Comparison of ENCODE assay signal across 36 cellular contexts in genomic region chr19:18114483-18114882, GRCh38. TPM values are rescaled to one million over a fixed set of nuclear protein-coding genes. Genes with fewer than 3 reads are reported as not detected.
"Had no signal": no experiment of that assay in that cellular context is flagged by ENCODE, and none has a peak within 500 bp of the region (broad histone marks: within the 10 kb centered on the region; RNA-seq: fewer than 3 reads in every experiment).

No MANE protein-coding gene starts in this region.

- H3K27me3 Mint-ChIP-seq: activated B cell treated with CpG ODN at 0.5 μM for 24 hours; activated CD8-positive, alpha-beta T cell treated with anti-CD3 and anti-CD28 coated beads for 36 hours; activated naive CD8-positive, alpha-beta T cell treated with anti-CD3 and anti-CD28 coated beads for 36 hours; activated T-helper 17 cell treated with anti-CD3 and anti-CD28 coated beads, Interleukin-2, amount 50 U/mL, for 72 hours had no signal

- H3K4me3 Mint-ChIP-seq: activated B cell treated with CpG ODN at 0.5 μM for 24 hours; activated CD8-positive, alpha-beta T cell treated with anti-CD3 and anti-CD28 coated beads for 36 hours; activated naive CD8-positive, alpha-beta T cell treated with anti-CD3 and anti-CD28 coated beads for 36 hours; activated T-cell treated with anti-CD3 and anti-CD28 coated beads, Interleukin-2, amount 50 U/mL, for 72 hours; activated T-helper 17 cell treated with anti-CD3 and anti-CD28 coated beads, Interleukin-2, amount 50 U/mL, for 72 hours had no signal

- H3K27me3 ChIP-seq: ascending aorta, cardiac muscle cell, Peyer's patch had no signal

- H3K27ac Mint-ChIP-seq: activated B cell treated with CpG ODN at 0.5 μM for 24 hours; activated CD8-positive, alpha-beta T cell treated with anti-CD3 and anti-CD28 coated beads for 36 hours; activated naive CD8-positive, alpha-beta T cell treated with anti-CD3 and anti-CD28 coated beads for 36 hours; activated T-cell treated with anti-CD3 and anti-CD28 coated beads, Interleukin-2, amount 50 U/mL, for 72 hours; activated T-helper 17 cell treated with anti-CD3 and anti-CD28 coated beads, Interleukin-2, amount 50 U/mL, for 72 hours had no signal

- H3K9me3 Mint-ChIP-seq: activated B cell treated with CpG ODN at 0.5 μM for 24 hours; activated CD8-positive, alpha-beta T cell treated with anti-CD3 and anti-CD28 coated beads for 36 hours; activated naive CD8-positive, alpha-beta T cell treated with anti-CD3 and anti-CD28 coated beads for 36 hours; activated T-cell treated with anti-CD3 and anti-CD28 coated beads, Interleukin-2, amount 50 U/mL, for 72 hours; activated T-helper 17 cell treated with anti-CD3 and anti-CD28 coated beads, Interleukin-2, amount 50 U/mL, for 72 hours had no signal

- ATAC-seq: activated CD8-positive, alpha-beta T cell treated with anti-CD3 and anti-CD28 coated beads for 36 hours; activated T-cell treated with anti-CD3 and anti-CD28 coated beads, Interleukin-2, amount 50 U/mL, for 72 hours; activated T-helper 17 cell treated with anti-CD3 and anti-CD28 coated beads, Interleukin-2, amount 50 U/mL, for 72 hours; PC-3 had no signal

- H3K9me3 ChIP-seq: ascending aorta, Peyer's patch had no signal

- H3K27ac ChIP-seq: ascending aorta, cardiac muscle cell, Peyer's patch, VCaP had no signal

- DNase-seq: activated B cell treated with CpG ODN at 0.5 μM for 24 hours; activated CD4-positive, alpha-beta T cell treated with anti-CD3 and anti-CD28 coated beads for 48 hours; activated CD4-positive, alpha-beta T cell treated with anti-CD3 and anti-CD28 coated beads, Interleukin-2, amount 50 U/mL, for 4 hours; activated CD4-positive, CD25-positive, alpha-beta regulatory T cell treated with anti-CD3 and anti-CD28 coated beads, Interleukin-2, amount 50 U/mL, for 72 hours; activated CD8-positive, alpha-beta T cell treated with anti-CD3 and anti-CD28 coated beads for 36 hours; activated effector memory CD4-positive, alpha-beta T cell treated with anti-CD3 and anti-CD28 coated beads, Interleukin-2, amount 50 U/mL, for 16 hours; activated naive CD4-positive, alpha-beta T cell; activated naive CD4-positive, alpha-beta T cell treated with anti-CD3 and anti-CD28 coated beads, Interleukin-2, amount 50 U/mL, for 16 hours; activated naive CD8-positive, alpha-beta T cell treated with anti-CD3 and anti-CD28 coated beads for 36 hours; activated T-cell treated with anti-CD3 and anti-CD28 coated beads, Interleukin-2, amount 50 U/mL, for 1 hour; activated T-cell treated with anti-CD3 and anti-CD28 coated beads, Interleukin-2, amount 50 U/mL, for 72 hours; amniotic stem cell; MM.1S; MV-4-11; NCI-H1092; NCI-H1436 treated with DMSO at 0.1 percent for 48 hours; NCI-H1694 treated with DMSO at 0.1 percent for 48 hours; NCI-H2029; NCI-H345; NCI-H524 treated with DMSO at 0.1 percent for 48 hours; NCI-H748 treated with DMSO at 0.1 percent for 48 hours; NK-92 treated with Interleukin-12 subunit alpha and Interleukin-12 subunit beta, amount 100 ng/mL, for 24 hours; PC-3; Peyer's patch; Right ventricle myocardium superior; RPMI8226; SW 1271; T-helper 1 cell; T-helper 2 cell; T-helper 9 cell had no signal

- H3K36me3 ChIP-seq: ascending aorta, cardiac muscle cell had no signal

- H3K4me3 ChIP-seq: ascending aorta, cardiac muscle cell, Peyer's patch had no signal

RNA-seq across cellular contexts. Expression of gene IL12RB1, which starts 27.7 kb away (rescaled TPM):
- total RNA-seq: cardiac muscle cell, LHCN-M2, NCI-H460, PC-3 had no signal
- polyA plus RNA-seq: cardiac muscle cell had no signal

RNA-seq across cellular contexts. Expression of gene IFI30, which starts 59.1 kb away (rescaled TPM):
- polyA plus RNA-seq: cardiac muscle cell had no signal
